ENCODE assay signal across 19 cellular contexts in genomic region chr5:10199700-10200099, GRCh38.
"Had no signal": no experiment of that assay in that cellular context is flagged by ENCODE, and none has a peak within 500 bp of the region (broad histone marks: within the 10 kb centered on the region; RNA-seq: fewer than 3 reads in every experiment).

No MANE protein-coding gene starts in this region.

- H3K27me3 ChIP-seq: esophagus squamous epithelium, left lung, tibial nerve had no signal

- DNase-seq: activated CD4-positive, alpha-beta memory T cell treated with anti-CD3 and anti-CD28 coated beads for 36 hours; activated CD4-positive, alpha-beta T cell treated with anti-CD3 and anti-CD28 coated beads for 36 hours; activated naive CD4-positive, alpha-beta T cell; activated naive CD8-positive, alpha-beta T cell treated with anti-CD3 and anti-CD28 coated beads for 36 hours; activated T-cell treated with anti-CD3 and anti-CD28 coated beads for 4 hours; amygdala; dermis blood vessel endothelial cell; effector memory CD4-positive, alpha-beta T cell; esophagus squamous epithelium; foreskin melanocyte; kidney; left lung; occipital lobe; posterior cingulate gyrus; retina; stimulated activated naive CD8-positive, alpha-beta T cell treated with anti-CD3 and anti-CD28 coated beads, Interleukin-15, Interleukin-2, amounts not matched to agents 100 U/mL and 50 U/mL, for 24 hours; substantia nigra had no signal

- ATAC-seq: activated CD4-positive, alpha-beta T cell treated with anti-CD3 and anti-CD28 coated beads for 36 hours; left lung; stimulated activated naive CD8-positive, alpha-beta T cell treated with anti-CD3 and anti-CD28 coated beads, Interleukin-15, Interleukin-2, amounts not matched to agents 100 U/mL and 50 U/mL, for 24 hours; WTC11 had no signal

- H3K4me3 ChIP-seq: esophagus squamous epithelium, left lung, tibial nerve had no signal

- H3K27ac ChIP-seq: esophagus squamous epithelium, left lung, tibial nerve had no signal

- H3K4me1 ChIP-seq: left lung, tibial nerve had no signal

- H3K36me3 ChIP-seq: esophagus squamous epithelium, left lung, tibial nerve had no signal
